ENCODE assay signal across 8 cellular contexts in the genomic region with DNA sequence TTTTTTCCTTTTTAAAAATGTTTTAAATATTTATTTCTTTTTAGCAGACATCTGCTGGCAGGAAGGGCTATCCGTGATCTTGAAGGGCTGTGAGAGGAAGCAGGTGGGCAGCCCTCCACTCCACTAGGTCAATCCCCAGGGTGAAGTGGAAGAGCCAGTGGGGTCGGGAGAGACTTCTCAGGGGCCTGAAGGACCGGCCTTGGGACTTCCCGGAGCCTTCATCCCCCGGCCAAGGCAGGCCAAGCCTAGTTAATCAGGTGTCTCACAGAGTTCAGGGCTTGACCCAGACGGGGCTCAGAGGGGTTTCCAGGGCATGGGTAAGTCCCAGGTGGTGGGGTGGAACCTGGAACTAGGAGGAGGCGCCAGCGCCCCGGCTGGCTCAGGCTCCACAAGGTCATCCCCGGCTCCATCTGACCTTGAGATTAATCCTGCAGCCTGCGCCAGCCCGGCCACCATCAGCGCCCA. TPM values are rescaled to one million over a fixed set of nuclear protein-coding genes. Genes with fewer than 3 reads are reported as not detected.
A peak's percentile ranks its signal among the peaks of the same experiment; 100 is the strongest.
DNase-seq lines count a peak whose midpoint lies in the region; ATAC-seq and TF ChIP-seq lines count a peak whose summit lies in the region.

No MANE protein-coding gene starts in this region.

- no peaks in the 10 kb centered on the region for H3K9me3 Mint-ChIP-seq in activated CD4-positive, alpha-beta T cell treated with anti-CD3 and anti-CD28 coated beads for 36 hours (ENCODE audit: low read depth)
- no peaks in the 10 kb centered on the region for H3K9me3 Mint-ChIP-seq in activated T-cell treated with anti-CD3 and anti-CD28 coated beads, Interleukin-2, amount 50 U/mL, for 24 hours

- POLR2A ChIA-PET in activated CD4-positive, alpha-beta T cell treated with anti-CD3 and anti-CD28 coated beads for 36 hours (lab: Charles Lee): no interaction called here

- H3K27ac ChIP-seq in left lung: no peak overlapping the region
- H3K27ac ChIP-seq in thoracic aorta: no peak overlapping the region

- peak overlapping the region; percentile 75 for H3K27ac Mint-ChIP-seq in activated CD4-positive, alpha-beta T cell treated with anti-CD3 and anti-CD28 coated beads for 36 hours
- H3K27ac Mint-ChIP-seq in activated T-cell treated with anti-CD3 and anti-CD28 coated beads, Interleukin-2, amount 50 U/mL, for 24 hours: peak overlapping the region; percentile 90

- ATAC-seq in activated CD4-positive, alpha-beta T cell treated with anti-CD3 and anti-CD28 coated beads for 36 hours: no peak
- peak; percentile 1 for ATAC-seq in left lung
- ATAC-seq in thoracic aorta (ENCODE audit: insufficient number of reproducible peaks, low FRiP score, low read depth): no peak
- ATAC-seq in GM21528 (IDR thresholded peaks at IDR 0.05; ENCODE audit: low FRiP score, unreplicated experiment): no peak
- ATAC-seq in GM18505 (IDR thresholded peaks at IDR 0.05; ENCODE audit: unreplicated experiment): no peak

- H3K4me1 ChIP-seq in left lung: peaks cover 11 to 25% of the 10 kb centered on the region in 2 donors
- peaks cover 7 to 11% of the 10 kb centered on the region in 2 donors for H3K4me1 ChIP-seq in thoracic aorta (ENCODE audit: control insufficient read depth in 1 of 2, low read depth in 2 of 2)

- H3K4me1 Mint-ChIP-seq in activated CD4-positive, alpha-beta T cell treated with anti-CD3 and anti-CD28 coated beads for 36 hours: peaks cover 8% of the 10 kb centered on the region
- peaks cover 16% of the 10 kb centered on the region for H3K4me1 Mint-ChIP-seq in activated T-cell treated with anti-CD3 and anti-CD28 coated beads, Interleukin-2, amount 50 U/mL, for 24 hours (ENCODE audit: low read depth)

- H3K9me3 ChIP-seq in left lung (no peaks in the 10 kb centered on the region), thoracic aorta (no peaks in the 10 kb centered on the region)

- intact Hi-C loops in activated CD4-positive, alpha-beta T cell treated with anti-CD3 and anti-CD28 coated beads for 36 hours (cut with DNase I, micrococcal nuclease): loop anchor here in 1 of 2 experiments (1.0 to 10.0 kb wide), 2 partner anchors 79 to 258 kb away; no protein-coding TSS in a partner anchor
- intact Hi-C loops in left lung (cut with DNase I): loop anchor here (2.0 to 5.0 kb wide), 3 partner anchors 80 to 315 kb away; no protein-coding TSS in a partner anchor

- peak overlapping the region; percentile 69 for H3K4me3 Mint-ChIP-seq in activated CD4-positive, alpha-beta T cell treated with anti-CD3 and anti-CD28 coated beads for 36 hours
- peak overlapping the region; percentile 78 for H3K4me3 Mint-ChIP-seq in activated T-cell treated with anti-CD3 and anti-CD28 coated beads, Interleukin-2, amount 50 U/mL, for 24 hours

- H3K27me3 ChIP-seq in left lung (peaks cover 0 to 3% of the 10 kb centered on the region in 2 donors), thoracic aorta (replicated peaks; ENCODE audit: insufficient read depth) (no peaks in the 10 kb centered on the region)

- peak; percentile 15 for DNase-seq in activated CD4-positive, alpha-beta T cell treated with anti-CD3 and anti-CD28 coated beads for 36 hours
- no peak for DNase-seq in activated CD4-positive, alpha-beta T cell treated with anti-CD3 and anti-CD28 coated beads, Interleukin-2, amount 50 U/mL, for 4 hours
- DNase-seq in activated T-cell treated with anti-CD3 and anti-CD28 coated beads, Interleukin-2, amount 50 U/mL, for 24 hours: peak; percentile 58
- DNase-seq in left lung: peak in 1 of 2 donors; percentile 31
- no peak for DNase-seq in thoracic aorta (ENCODE audit: low spot score)
- DNase-seq in NCI-H187 treated with DMSO at 0.1 percent for 48 hours (lab: John Stamatoyannopoulos, UW): no peak

- H3K4me3 ChIP-seq in left lung (peak overlapping the region in 1 of 2 donors; percentile 36), thoracic aorta (peak overlapping the region; percentile 71)

- no peaks in the 10 kb centered on the region for H3K36me3 Mint-ChIP-seq in activated CD4-positive, alpha-beta T cell treated with anti-CD3 and anti-CD28 coated beads for 36 hours (ENCODE audit: low read depth)
- H3K36me3 Mint-ChIP-seq in activated T-cell treated with anti-CD3 and anti-CD28 coated beads, Interleukin-2, amount 50 U/mL, for 24 hours (ENCODE audit: low read depth): peaks cover 16% of the 10 kb centered on the region

- CTCF ChIA-PET in activated CD4-positive, alpha-beta T cell treated with anti-CD3 and anti-CD28 coated beads for 36 hours (lab: Charles Lee): interaction anchor here (0.6 to 3.4 kb wide), 21 partner anchors 8 to 893 kb away, joined by 3 to 48 read pairs (median 5); no protein-coding TSS in a partner anchor

- H3K36me3 ChIP-seq in left lung (peaks cover 0 to 37% of the 10 kb centered on the region in 2 donors), thoracic aorta (peaks cover 27% of the 10 kb centered on the region)

- TF ChIP-seq POLR2A in GM18505 (IDR thresholded peaks at IDR 0.05; ENCODE audit: borderline replicate concordance, extremely low read depth, insufficient read depth, insufficient read length): no peak

- no peaks in the 10 kb centered on the region for H3K27me3 Mint-ChIP-seq in activated CD4-positive, alpha-beta T cell treated with anti-CD3 and anti-CD28 coated beads for 36 hours
- H3K27me3 Mint-ChIP-seq in activated T-cell treated with anti-CD3 and anti-CD28 coated beads, Interleukin-2, amount 50 U/mL, for 24 hours: no peaks in the 10 kb centered on the region

- TF ChIP-seq CTCF in left lung (IDR thresholded peaks at IDR 0.05): no peak
- no peak for TF ChIP-seq CTCF in thoracic aorta (IDR thresholded peaks at IDR 0.05)

RNA-seq across cellular contexts. Expression of a gene that starts 44.3 kb away (rescaled TPM):
- not detected for total RNA-seq in activated CD4-positive, alpha-beta T cell treated with anti-CD3 and anti-CD28 coated beads for 36 hours
- total RNA-seq in left lung: 10 to 100 TPM; 25.9 to 45.9 TPM
- total RNA-seq in thoracic aorta: 10 to 100 TPM in 1 of 2 donors, 1 to 10 TPM in 1; 5.1 to 10.3 TPM

RNA-seq across cellular contexts. Expression of a gene that starts 52.9 kb away (rescaled TPM):
- total RNA-seq in activated CD4-positive, alpha-beta T cell treated with anti-CD3 and anti-CD28 coated beads for 36 hours: 1 to 10 TPM; 8.5 to 9.2 TPM
- total RNA-seq in left lung: 10 to 100 TPM; 22.0 to 37.0 TPM
- 10 to 100 TPM; 22.9 to 23.8 TPM for total RNA-seq in thoracic aorta

Comparison
In these comparisons a context has a peak if more than half of its experiments do, and no peak if none do; other contexts are left out.
1. DNase-seq: peak in activated CD4-positive, alpha-beta T cell treated with anti-CD3 and anti-CD28 coated beads for 36 hours (single experiment) and activated T-cell treated with anti-CD3 and anti-CD28 coated beads, Interleukin-2, amount 50 U/mL, for 24 hours (single experiment); none in activated CD4-positive, alpha-beta T cell treated with anti-CD3 and anti-CD28 coated beads, Interleukin-2, amount 50 U/mL, for 4 hours (0 of 2), thoracic aorta (single experiment) and NCI-H187 treated with DMSO at 0.1 percent for 48 hours (single experiment).
2. RNA of a gene that starts 44.3 kb away (total RNA-seq): 25.9 to 45.9 TPM in left lung and 5.1 to 10.3 TPM in thoracic aorta; not detected in activated CD4-positive, alpha-beta T cell treated with anti-CD3 and anti-CD28 coated beads for 36 hours; every median in the first group is over 4 times any median in the second.